ENCODE assay signal across 18 cellular contexts in genomic region chrX:55796496-55796895, GRCh38.
DNase-seq lines count a peak whose midpoint lies in the region; ATAC-seq, FAIRE-seq and TF ChIP-seq lines count a peak whose summit lies in the region.
"Had no signal": no experiment of that assay in that cellular context is flagged by ENCODE, and none has a peak within 500 bp of the region (broad histone marks: within the 10 kb centered on the region; RNA-seq: fewer than 3 reads in every experiment).

No MANE protein-coding gene starts in this region.

- intact Hi-C loops in sciatic nerve (cut with DNase I): no loop called here

- peaks cover 7% of the 10 kb centered on the region for H3K4me1 Mint-ChIP-seq in astrocyte (ENCODE audit: low read depth, unreplicated experiment)
- H3K4me1 Mint-ChIP-seq: H9 had no signal

- no peak overlapping the region for H2AFZ ChIP-seq in astrocyte (ENCODE audit: low read depth, low read length)

- no peak overlapping the region for H3K4me2 ChIP-seq in astrocyte (ENCODE audit: low read length)

- no peak overlapping the region for H3K4me3 Mint-ChIP-seq in astrocyte (ENCODE audit: unreplicated experiment)
- H3K4me3 Mint-ChIP-seq: CD4-positive, alpha-beta T cell; H9 had no signal

- no peaks in the 10 kb centered on the region for H3K36me3 ChIP-seq in astrocyte (ENCODE audit: insufficient read depth, low read length)
- H3K36me3 ChIP-seq: BE2C had no signal

- H3K4me1 ChIP-seq in astrocyte (ENCODE audit: insufficient read depth, low read length): no peaks in the 10 kb centered on the region
- H3K4me1 ChIP-seq in foreskin keratinocyte: no peaks in the 10 kb centered on the region
- H3K4me1 ChIP-seq: BE2C, Caco-2 had no signal

- no peaks in the 10 kb centered on the region for H3K9me3 Mint-ChIP-seq in astrocyte (ENCODE audit: unreplicated experiment)
- H3K9me3 Mint-ChIP-seq: CD4-positive, alpha-beta T cell had no signal

- H3K79me2 ChIP-seq in astrocyte (ENCODE audit: insufficient read depth, low read length): no peaks in the 10 kb centered on the region

- H3K4me3 ChIP-seq in astrocyte (ENCODE audit: insufficient read depth, low read depth, low read length): no peak overlapping the region
- H3K4me3 ChIP-seq: GM12878 had no signal

- no peak for TF ChIP-seq CTCF in astrocyte (IDR thresholded peaks at IDR 0.05; ENCODE audit: insufficient read depth, low read depth, low read length)
- TF ChIP-seq CTCF in foreskin keratinocyte (conservative IDR thresholded peaks at IDR 0.05): no peak

- H4K20me1 ChIP-seq in astrocyte (ENCODE audit: insufficient read depth, low read length): no peaks in the 10 kb centered on the region

- H3K9me3 ChIP-seq in astrocyte (ENCODE audit: insufficient read depth, low read depth, low read length): no peaks in the 10 kb centered on the region
- H3K9me3 ChIP-seq: BE2C, Caco-2 had no signal

- DNase-seq in DMS53 (lab: John Stamatoyannopoulos, UW) (peak; percentile 54), astrocyte (ENCODE audit: low read depth) (no peak), foreskin keratinocyte (peak in 1 of 2 donors; percentile 17), GM03348 (ENCODE audit: low spot score) (no peak), sciatic nerve (ENCODE audit: low spot score) (no peak), NCI-H2107 treated with DMSO at 0.1 percent for 48 hours (lab: John Stamatoyannopoulos, UW; ENCODE audit: unreplicated experiment) (no peak), CD1c-positive myeloid dendritic cell (ENCODE audit: extremely low spot score) (no peak)
- DNase-seq: 8988T; BE2C; C1 segment of cervical spinal cord; Caco-2; CD4-positive, alpha-beta T cell; DMS79 treated with DMSO at 0.1 percent for 48 hours; GF-D8; H9 had no signal

- FAIRE-seq in astrocyte (lab: Jason Lieb, UNC): peak; percentile 75
- FAIRE-seq: D721Med, GM12878, H1 had no signal

- no peak overlapping the region for H3K27ac Mint-ChIP-seq in astrocyte (ENCODE audit: unreplicated experiment)
- H3K27ac Mint-ChIP-seq: CD4-positive, alpha-beta T cell; H9 had no signal

- H3K27me3 Mint-ChIP-seq in astrocyte (ENCODE audit: low read depth, unreplicated experiment): no peaks in the 10 kb centered on the region
- H3K27me3 Mint-ChIP-seq: CD4-positive, alpha-beta T cell had no signal

- no peak overlapping the region for H3K9ac ChIP-seq in astrocyte (ENCODE audit: low read length)

- H3K27me3 ChIP-seq in astrocyte (ENCODE audit: insufficient read depth, low read length) (no peaks in the 10 kb centered on the region), foreskin keratinocyte (no peaks in the 10 kb centered on the region)
- H3K27me3 ChIP-seq: BE2C had no signal

- H3K27ac ChIP-seq in astrocyte (ENCODE audit: low read depth, low read length) (no peak overlapping the region), foreskin keratinocyte (no peak overlapping the region)

- H3K36me3 Mint-ChIP-seq in astrocyte (ENCODE audit: low read depth, unreplicated experiment): no peaks in the 10 kb centered on the region

- ATAC-seq in foreskin keratinocyte (peak; percentile 37), sciatic nerve (no peak)
- ATAC-seq: GM12878 had no signal
